Comparison of ENCODE assay signal across 1 cellular context in the genomic region with DNA sequence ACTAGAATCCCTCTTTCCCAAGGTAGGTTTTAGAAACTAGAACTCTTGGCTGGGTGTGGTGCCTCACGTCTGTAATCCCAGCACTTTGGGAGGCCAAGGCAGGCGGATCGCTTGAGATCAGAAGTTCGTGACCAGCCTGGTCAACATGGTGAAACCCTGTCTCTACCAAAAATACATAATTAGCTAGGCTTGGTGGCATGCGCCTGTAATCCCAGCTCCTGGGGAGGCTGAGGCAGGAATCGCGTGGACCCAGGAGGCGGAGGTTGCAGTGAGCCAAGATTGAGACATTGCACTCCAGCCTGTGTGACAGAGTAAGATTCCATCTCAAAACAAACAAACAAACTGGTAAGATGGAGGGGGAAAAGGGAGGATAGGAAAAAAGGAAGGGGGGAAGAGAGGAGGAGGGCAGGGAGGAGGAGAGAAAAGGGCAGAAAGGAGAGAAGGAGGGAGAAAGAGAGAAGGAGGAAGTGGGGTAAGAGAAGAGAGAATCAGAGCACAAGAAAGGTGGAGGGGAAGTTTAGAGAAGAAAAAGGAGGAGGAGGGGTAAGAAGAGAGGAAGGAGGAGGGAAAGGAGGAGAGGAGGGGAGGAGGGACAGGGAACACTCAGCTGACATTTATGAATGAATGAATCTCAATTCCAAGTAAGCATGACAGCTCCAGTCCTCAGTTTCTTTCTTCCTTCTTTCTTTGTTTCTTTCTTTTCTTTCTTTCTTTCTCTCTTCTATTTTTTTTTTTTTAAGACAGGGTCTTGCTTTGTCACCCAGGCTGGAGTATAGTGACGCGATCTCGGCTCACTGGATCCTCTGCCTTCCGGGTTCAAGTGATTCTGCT.
TF ChIP-seq lines count a peak whose summit lies in the region.

No MANE protein-coding gene starts in this region.

TF ChIP-seq in K562, 482 proteins besides CTCF, POLR2A, EP300 and RAD21 (continued from another document and continues in another):
- TF ChIP-seq, protein P1, sequence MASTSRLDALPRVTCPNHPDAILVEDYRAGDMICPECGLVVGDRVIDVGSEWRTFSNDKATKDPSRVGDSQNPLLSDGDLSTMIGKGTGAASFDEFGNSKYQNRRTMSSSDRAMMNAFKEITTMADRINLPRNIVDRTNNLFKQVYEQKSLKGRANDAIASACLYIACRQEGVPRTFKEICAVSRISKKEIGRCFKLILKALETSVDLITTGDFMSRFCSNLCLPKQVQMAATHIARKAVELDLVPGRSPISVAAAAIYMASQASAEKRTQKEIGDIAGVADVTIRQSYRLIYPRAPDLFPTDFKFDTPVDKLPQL (IDR thresholded peaks at IDR 0.05; ENCODE audit: extremely low read depth, insufficient read length), result no peak
- TF ChIP-seq GABPB2 (CRISPR knock-in tag; conservative IDR thresholded peaks at IDR 0.05) (no peak), KDM2B (CRISPR knock-in tag; IDR thresholded peaks at IDR 0.05) (no peak), NCOA2 (IDR thresholded peaks at IDR 0.05; ENCODE audit: partially characterized antibody in 2 of 2) (no peak), FOXK2 (conservative IDR thresholded peaks at IDR 0.05 in 1 of 2, IDR thresholded peaks at IDR 0.05 in 1 of 2; ENCODE audit: low read depth in 2 of 2) (no peak), SOX6 (IDR thresholded peaks at IDR 0.05) (no peak), TSC22D4 (tag; IDR thresholded peaks at IDR 0.05) (no peak), ILF3 (IDR thresholded peaks at IDR 0.05; ENCODE audit: borderline replicate concordance) (no peak), FOXM1 (IDR thresholded peaks at IDR 0.05; ENCODE audit: low read depth) (no peak), FOXM1 (CRISPR knock-in tag; IDR thresholded peaks at IDR 0.05; ENCODE audit: low read depth) (no peak), FOXJ3 (CRISPR knock-in tag; IDR thresholded peaks at IDR 0.05) (no peak), LEF1 (IDR thresholded peaks at IDR 0.05) (0 out of 2 replicates have a peak, but pooled peaks have one; percentile 27), ARID2 (IDR thresholded peaks at IDR 0.05) (0 out of 2 replicates have a peak, but pooled peaks have one; percentile 13), HOMEZ (CRISPR knock-in tag; IDR thresholded peaks at IDR 0.05) (no peak), PHF8 (IDR thresholded peaks at IDR 0.05; ENCODE audit: borderline replicate concordance, low read length) (no peak), NBN (IDR thresholded peaks at IDR 0.05; ENCODE audit: low read depth) (peak; percentile 57; the same call in 1 of the 2 replicates), TCF7L2 (IDR thresholded peaks at IDR 0.05; ENCODE audit: low read depth, low read length) (no peak), SP1 (CRISPR knock-in tag; IDR thresholded peaks at IDR 0.05) (no peak), TAL1 (IDR thresholded peaks at IDR 0.05) (no peak), DACH1 (IDR thresholded peaks at IDR 0.05; ENCODE audit: partially characterized antibody) (no peak), BRD4 (IDR thresholded peaks at IDR 0.05) (no peak), MNT (conservative IDR thresholded peaks at IDR 0.05) (no peak), ZNF140 (CRISPR knock-in tag; IDR thresholded peaks at IDR 0.05) (no peak), ZFP1 (CRISPR knock-in tag; IDR thresholded peaks at IDR 0.05) (no peak), ARID1B (IDR thresholded peaks at IDR 0.05) (peak; percentile 41; the same call in 1 of the 2 replicates), RBM14 (IDR thresholded peaks at IDR 0.05; ENCODE audit: borderline replicate concordance, insufficient read depth, low read depth, low read length) (no peak), ZNF143 (CRISPR knock-in tag; IDR thresholded peaks at IDR 0.05) (no peak), ZNF232 (CRISPR knock-in tag; IDR thresholded peaks at IDR 0.05) (no peak), ZNF274 (IDR thresholded peaks at IDR 0.05; ENCODE audit: borderline replicate concordance, low read depth, low read length) (no peak), ZNF133 (CRISPR knock-in tag; IDR thresholded peaks at IDR 0.05) (no peak), BACH1 (tag; IDR thresholded peaks at IDR 0.05) (no peak), SRSF9 (IDR thresholded peaks at IDR 0.05; ENCODE audit: borderline replicate concordance, low read depth, low read length) (no peak), RBBP5 (IDR thresholded peaks at IDR 0.05; ENCODE audit: borderline replicate concordance, insufficient read depth, low read length, poor library complexity, severe bottlenecking) (no peak), ZNF583 (CRISPR knock-in tag; IDR thresholded peaks at IDR 0.05) (no peak), FOXO4 (CRISPR knock-in tag; IDR thresholded peaks at IDR 0.05) (no peak), KAT7 (CRISPR knock-in tag; IDR thresholded peaks at IDR 0.05; ENCODE audit: borderline replicate concordance) (no peak), FOXA1 (IDR thresholded peaks at IDR 0.05; ENCODE audit: borderline replicate concordance) (no peak), BMI1 (IDR thresholded peaks at IDR 0.05; ENCODE audit: low read length) (no peak), DPF2 (IDR thresholded peaks at IDR 0.05) (peak; percentile 59; the same call in 1 of the 2 replicates), ZNF217 (CRISPR knock-in tag; IDR thresholded peaks at IDR 0.05) (no peak), SUPT5H (IDR thresholded peaks at IDR 0.05) (no peak), ZNF668 (CRISPR knock-in tag; IDR thresholded peaks at IDR 0.05) (no peak), HBP1 (CRISPR knock-in tag; IDR thresholded peaks at IDR 0.05) (0 out of 2 replicates have a peak, but pooled peaks have one; percentile 61), ZNF121 (CRISPR knock-in tag; conservative IDR thresholded peaks at IDR 0.05) (no peak), SIX5 (IDR thresholded peaks at IDR 0.05; ENCODE audit: borderline replicate concordance in 1 of 2, insufficient read depth in 1 of 2, low read depth in 1 of 2, low read length in 2 of 2) (no peak), U2AF1 (optimal IDR thresholded peaks at IDR 0.05; ENCODE audit: low read depth, low read length) (no peak), HOXB6 (CRISPR knock-in tag; IDR thresholded peaks at IDR 0.05; ENCODE audit: borderline replicate concordance) (no peak), ELF4 (CRISPR knock-in tag; IDR thresholded peaks at IDR 0.05) (peak; percentile 51; the same call in 1 of the 2 replicates), ETS2 (tag; IDR thresholded peaks at IDR 0.05; ENCODE audit: borderline replicate concordance, poor library complexity, severe bottlenecking) (no peak), CBX8 (IDR thresholded peaks at IDR 0.05; ENCODE audit: borderline replicate concordance, extremely low read depth, low read depth, low read length, poor library complexity, severe bottlenecking) (no peak)
- TF ChIP-seq, protein P2, sequence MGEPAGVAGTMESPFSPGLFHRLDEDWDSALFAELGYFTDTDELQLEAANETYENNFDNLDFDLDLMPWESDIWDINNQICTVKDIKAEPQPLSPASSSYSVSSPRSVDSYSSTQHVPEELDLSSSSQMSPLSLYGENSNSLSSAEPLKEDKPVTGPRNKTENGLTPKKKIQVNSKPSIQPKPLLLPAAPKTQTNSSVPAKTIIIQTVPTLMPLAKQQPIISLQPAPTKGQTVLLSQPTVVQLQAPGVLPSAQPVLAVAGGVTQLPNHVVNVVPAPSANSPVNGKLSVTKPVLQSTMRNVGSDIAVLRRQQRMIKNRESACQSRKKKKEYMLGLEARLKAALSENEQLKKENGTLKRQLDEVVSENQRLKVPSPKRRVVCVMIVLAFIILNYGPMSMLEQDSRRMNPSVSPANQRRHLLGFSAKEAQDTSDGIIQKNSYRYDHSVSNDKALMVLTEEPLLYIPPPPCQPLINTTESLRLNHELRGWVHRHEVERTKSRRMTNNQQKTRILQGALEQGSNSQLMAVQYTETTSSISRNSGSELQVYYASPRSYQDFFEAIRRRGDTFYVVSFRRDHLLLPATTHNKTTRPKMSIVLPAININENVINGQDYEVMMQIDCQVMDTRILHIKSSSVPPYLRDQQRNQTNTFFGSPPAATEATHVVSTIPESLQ (CRISPR knock-in tag; IDR thresholded peaks at IDR 0.05), result no peak
- TF ChIP-seq, protein P3, sequence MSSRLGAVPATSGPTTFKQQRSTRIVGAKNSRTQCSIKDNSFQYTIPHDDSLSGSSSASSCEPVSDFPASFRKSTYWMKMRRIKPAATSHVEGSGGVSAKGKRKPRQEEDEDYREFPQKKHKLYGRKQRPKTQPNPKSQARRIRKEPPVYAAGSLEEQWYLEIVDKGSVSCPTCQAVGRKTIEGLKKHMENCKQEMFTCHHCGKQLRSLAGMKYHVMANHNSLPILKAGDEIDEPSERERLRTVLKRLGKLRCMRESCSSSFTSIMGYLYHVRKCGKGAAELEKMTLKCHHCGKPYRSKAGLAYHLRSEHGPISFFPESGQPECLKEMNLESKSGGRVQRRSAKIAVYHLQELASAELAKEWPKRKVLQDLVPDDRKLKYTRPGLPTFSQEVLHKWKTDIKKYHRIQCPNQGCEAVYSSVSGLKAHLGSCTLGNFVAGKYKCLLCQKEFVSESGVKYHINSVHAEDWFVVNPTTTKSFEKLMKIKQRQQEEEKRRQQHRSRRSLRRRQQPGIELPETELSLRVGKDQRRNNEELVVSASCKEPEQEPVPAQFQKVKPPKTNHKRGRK (tag; IDR thresholded peaks at IDR 0.05), result peak; percentile 73
- TF ChIP-seq, protein P4, sequence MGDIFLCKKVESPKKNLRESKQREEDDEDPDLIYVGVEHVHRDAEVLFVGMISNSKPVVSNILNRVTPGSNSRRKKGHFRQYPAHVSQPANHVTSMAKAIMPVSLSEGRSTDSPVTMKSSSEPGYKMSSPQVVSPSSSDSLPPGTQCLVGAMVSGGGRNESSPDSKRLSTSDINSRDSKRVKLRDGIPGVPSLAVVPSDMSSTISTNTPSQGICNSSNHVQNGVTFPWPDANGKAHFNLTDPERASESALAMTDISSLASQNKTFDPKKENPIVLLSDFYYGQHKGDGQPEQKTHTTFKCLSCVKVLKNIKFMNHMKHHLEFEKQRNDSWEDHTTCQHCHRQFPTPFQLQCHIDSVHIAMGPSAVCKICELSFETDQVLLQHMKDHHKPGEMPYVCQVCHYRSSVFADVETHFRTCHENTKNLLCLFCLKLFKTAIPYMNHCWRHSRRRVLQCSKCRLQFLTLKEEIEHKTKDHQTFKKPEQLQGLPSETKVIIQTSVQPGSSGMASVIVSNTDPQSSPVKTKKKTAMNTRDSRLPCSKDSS (IDR thresholded peaks at IDR 0.05; ENCODE audit: low read depth, partially characterized antibody), result no peak
- TF ChIP-seq, protein P5, sequence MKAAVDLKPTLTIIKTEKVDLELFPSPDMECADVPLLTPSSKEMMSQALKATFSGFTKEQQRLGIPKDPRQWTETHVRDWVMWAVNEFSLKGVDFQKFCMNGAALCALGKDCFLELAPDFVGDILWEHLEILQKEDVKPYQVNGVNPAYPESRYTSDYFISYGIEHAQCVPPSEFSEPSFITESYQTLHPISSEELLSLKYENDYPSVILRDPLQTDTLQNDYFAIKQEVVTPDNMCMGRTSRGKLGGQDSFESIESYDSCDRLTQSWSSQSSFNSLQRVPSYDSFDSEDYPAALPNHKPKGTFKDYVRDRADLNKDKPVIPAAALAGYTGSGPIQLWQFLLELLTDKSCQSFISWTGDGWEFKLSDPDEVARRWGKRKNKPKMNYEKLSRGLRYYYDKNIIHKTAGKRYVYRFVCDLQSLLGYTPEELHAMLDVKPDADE (conservative IDR thresholded peaks at IDR 0.05; ENCODE audit: control insufficient read depth, low read depth, low read length), result no peak
- TF ChIP-seq, protein P6, sequence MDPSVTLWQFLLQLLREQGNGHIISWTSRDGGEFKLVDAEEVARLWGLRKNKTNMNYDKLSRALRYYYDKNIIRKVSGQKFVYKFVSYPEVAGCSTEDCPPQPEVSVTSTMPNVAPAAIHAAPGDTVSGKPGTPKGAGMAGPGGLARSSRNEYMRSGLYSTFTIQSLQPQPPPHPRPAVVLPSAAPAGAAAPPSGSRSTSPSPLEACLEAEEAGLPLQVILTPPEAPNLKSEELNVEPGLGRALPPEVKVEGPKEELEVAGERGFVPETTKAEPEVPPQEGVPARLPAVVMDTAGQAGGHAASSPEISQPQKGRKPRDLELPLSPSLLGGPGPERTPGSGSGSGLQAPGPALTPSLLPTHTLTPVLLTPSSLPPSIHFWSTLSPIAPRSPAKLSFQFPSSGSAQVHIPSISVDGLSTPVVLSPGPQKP (CRISPR knock-in tag; IDR thresholded peaks at IDR 0.05), result no peak
